16 cellular contexts compared by ENCODE assay signal in genomic region chr5:174283176-174283575, GRCh38.
"Had no signal": no experiment of that assay in that cellular context is flagged by ENCODE, and none has a peak within 500 bp of the region (broad histone marks: within the 10 kb centered on the region; RNA-seq: fewer than 3 reads in every experiment).

No MANE protein-coding gene starts in this region.

- DNase-seq: effector CD4-positive, alpha-beta T cell; foreskin melanocyte; head of caudate nucleus; kidney glomerular epithelial cell; mammary epithelial cell; naive thymus-derived CD4-positive, alpha-beta T cell; nucleus accumbens; ovary; sigmoid colon; stimulated activated CD4-positive, alpha-beta T cell treated with anti-CD3 and anti-CD28 coated beads, Interleukin-2, amount 100 ng/mL, for 24 hours; stimulated activated CD4-positive, alpha-beta T cell treated with anti-CD3 and anti-CD28 coated beads, Interleukin-4, amount 100 ng/mL, for 4 hours; stimulated activated naive B cell treated with anti-CD40 and anti-IgM and Interleukin-4, amounts not matched to agents 10 μg/mL and 1 μg/mL and 100 μg/mL, for 72 hours; stimulated activated naive CD8-positive, alpha-beta T cell treated with anti-CD3 and anti-CD28 coated beads, Interleukin-15, amount 100 ng/mL, for 72 hours; testis; transverse colon had no signal

- ATAC-seq: naive thymus-derived CD4-positive, alpha-beta T cell; stimulated activated naive B cell treated with anti-CD40 and anti-IgM and Interleukin-4, amounts not matched to agents 10 μg/mL and 1 μg/mL and 100 μg/mL, for 72 hours; stimulated activated naive CD8-positive, alpha-beta T cell treated with anti-CD3 and anti-CD28 coated beads, Interleukin-15, amount 100 ng/mL, for 72 hours had no signal

- H3K4me3 Mint-ChIP-seq: naive thymus-derived CD4-positive, alpha-beta T cell; neural progenitor cell; stimulated activated naive B cell treated with anti-CD40 and anti-IgM and Interleukin-4, amounts not matched to agents 10 μg/mL and 1 μg/mL and 100 μg/mL, for 72 hours; stimulated activated naive CD8-positive, alpha-beta T cell treated with anti-CD3 and anti-CD28 coated beads, Interleukin-15, amount 100 ng/mL, for 72 hours had no signal

- H3K36me3 Mint-ChIP-seq: naive thymus-derived CD4-positive, alpha-beta T cell; neural progenitor cell; stimulated activated naive B cell treated with anti-CD40 and anti-IgM and Interleukin-4, amounts not matched to agents 10 μg/mL and 1 μg/mL and 100 μg/mL, for 72 hours had no signal

- H3K9me3 Mint-ChIP-seq: neural progenitor cell; stimulated activated naive B cell treated with anti-CD40 and anti-IgM and Interleukin-4, amounts not matched to agents 10 μg/mL and 1 μg/mL and 100 μg/mL, for 72 hours had no signal

- H3K4me1 Mint-ChIP-seq: naive thymus-derived CD4-positive, alpha-beta T cell; stimulated activated naive B cell treated with anti-CD40 and anti-IgM and Interleukin-4, amounts not matched to agents 10 μg/mL and 1 μg/mL and 100 μg/mL, for 72 hours; stimulated activated naive CD8-positive, alpha-beta T cell treated with anti-CD3 and anti-CD28 coated beads, Interleukin-15, amount 100 ng/mL, for 72 hours had no signal

- H3K27ac Mint-ChIP-seq: naive thymus-derived CD4-positive, alpha-beta T cell; neural progenitor cell; stimulated activated naive B cell treated with anti-CD40 and anti-IgM and Interleukin-4, amounts not matched to agents 10 μg/mL and 1 μg/mL and 100 μg/mL, for 72 hours; stimulated activated naive CD8-positive, alpha-beta T cell treated with anti-CD3 and anti-CD28 coated beads, Interleukin-15, amount 100 ng/mL, for 72 hours had no signal
